Comparison of ENCODE assay signal across 1 cellular context in the genomic region with DNA sequence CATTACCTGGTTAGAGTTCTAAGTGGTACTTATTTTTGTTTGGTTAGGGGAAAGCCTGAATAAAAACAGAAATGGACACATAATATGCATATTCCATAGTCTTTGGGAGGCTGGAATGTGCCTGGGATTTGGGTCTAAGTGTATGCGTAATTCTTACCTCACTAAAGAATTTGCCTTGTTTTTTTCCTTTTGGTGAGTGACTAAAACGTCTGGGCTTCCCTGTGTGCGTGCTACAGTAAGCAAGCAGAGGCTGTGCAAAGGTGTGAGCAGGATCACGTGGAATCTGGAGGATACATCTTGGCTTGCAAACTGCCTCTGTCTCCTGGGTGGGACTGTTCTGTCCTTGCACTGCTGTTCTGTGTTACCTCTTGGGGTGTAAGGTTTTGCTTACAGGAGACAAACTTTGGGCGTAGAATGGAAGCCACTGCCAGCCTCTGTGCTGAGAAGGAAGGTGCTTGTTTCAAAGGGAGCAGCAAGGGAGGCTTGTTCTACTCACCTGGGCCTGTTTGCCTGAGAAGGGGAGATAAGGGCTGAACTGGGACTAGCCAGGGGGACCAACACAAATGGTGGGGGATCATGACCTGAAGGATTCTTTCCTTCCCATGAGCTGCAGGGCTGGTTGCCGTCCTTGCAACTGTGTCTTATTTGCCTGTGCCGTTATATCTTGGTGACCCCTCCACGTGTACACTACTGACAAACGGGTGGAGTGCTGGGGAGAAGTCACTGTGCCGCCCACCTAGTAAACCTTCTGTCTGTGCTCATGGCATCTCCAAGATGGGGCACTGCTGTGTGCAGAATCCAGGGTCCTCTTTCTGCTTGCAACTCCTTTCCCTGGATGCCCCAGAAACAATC.
TF ChIP-seq lines count a peak whose summit lies in the region.

No MANE protein-coding gene starts in this region.

TF ChIP-seq in K562, 482 proteins besides CTCF, POLR2A, EP300 and RAD21 (continued from another document and continues in another):
- TF ChIP-seq, protein P1, sequence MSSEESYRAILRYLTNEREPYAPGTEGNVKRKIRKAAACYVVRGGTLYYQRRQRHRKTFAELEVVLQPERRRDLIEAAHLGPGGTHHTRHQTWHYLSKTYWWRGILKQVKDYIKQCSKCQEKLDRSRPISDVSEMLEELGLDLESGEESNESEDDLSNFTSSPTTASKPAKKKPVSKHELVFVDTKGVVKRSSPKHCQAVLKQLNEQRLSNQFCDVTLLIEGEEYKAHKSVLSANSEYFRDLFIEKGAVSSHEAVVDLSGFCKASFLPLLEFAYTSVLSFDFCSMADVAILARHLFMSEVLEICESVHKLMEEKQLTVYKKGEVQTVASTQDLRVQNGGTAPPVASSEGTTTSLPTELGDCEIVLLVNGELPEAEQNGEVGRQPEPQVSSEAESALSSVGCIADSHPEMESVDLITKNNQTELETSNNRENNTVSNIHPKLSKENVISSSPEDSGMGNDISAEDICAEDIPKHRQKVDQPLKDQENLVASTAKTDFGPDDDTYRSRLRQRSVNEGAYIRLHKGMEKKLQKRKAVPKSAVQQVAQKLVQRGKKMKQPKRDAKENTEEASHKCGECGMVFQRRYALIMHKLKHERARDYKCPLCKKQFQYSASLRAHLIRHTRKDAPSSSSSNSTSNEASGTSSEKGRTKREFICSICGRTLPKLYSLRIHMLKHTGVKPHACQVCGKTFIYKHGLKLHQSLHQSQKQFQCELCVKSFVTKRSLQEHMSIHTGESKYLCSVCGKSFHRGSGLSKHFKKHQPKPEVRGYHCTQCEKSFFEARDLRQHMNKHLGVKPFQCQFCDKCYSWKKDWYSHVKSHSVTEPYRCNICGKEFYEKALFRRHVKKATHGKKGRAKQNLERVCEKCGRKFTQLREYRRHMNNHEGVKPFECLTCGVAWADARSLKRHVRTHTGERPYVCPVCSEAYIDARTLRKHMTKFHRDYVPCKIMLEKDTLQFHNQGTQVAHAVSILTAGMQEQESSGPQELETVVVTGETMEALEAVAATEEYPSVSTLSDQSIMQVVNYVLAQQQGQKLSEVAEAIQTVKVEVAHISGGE (CRISPR knock-in tag; IDR thresholded peaks at IDR 0.05), result peak in 1 of 3 experiments; percentile 28; a peak in 1 of 6 replicates
- TF ChIP-seq MBD2 (IDR thresholded peaks at IDR 0.05; ENCODE audit: borderline replicate concordance, low read depth) (peak; percentile 70), EWSR1 (IDR thresholded peaks at IDR 0.05; ENCODE audit: borderline replicate concordance, low read depth, partially characterized antibody) (no peak), RAD51 (IDR thresholded peaks at IDR 0.05; ENCODE audit: borderline replicate concordance, low read depth) (peak; percentile 5; the same call in 1 of the 2 replicates), RBFOX2 (IDR thresholded peaks at IDR 0.05; ENCODE audit: low read depth, low read length) (peak; percentile 78), SMAD4 (CRISPR knock-in tag; conservative IDR thresholded peaks at IDR 0.05) (no peak), ZNF24 (IDR thresholded peaks at IDR 0.05) (no peak), ADNP (tag; IDR thresholded peaks at IDR 0.05) (no peak), ZSCAN29 (IDR thresholded peaks at IDR 0.05) (no peak), MYNN (IDR thresholded peaks at IDR 0.05) (peak; percentile 30; the same call in 1 of the 2 replicates), MYNN (CRISPR knock-in tag; IDR thresholded peaks at IDR 0.05) (no peak), ZNF23 (CRISPR knock-in tag; IDR thresholded peaks at IDR 0.05) (no peak), FOXK1 (CRISPR knock-in tag; IDR thresholded peaks at IDR 0.05; ENCODE audit: borderline replicate concordance) (peak; percentile 45), SMARCA5 (IDR thresholded peaks at IDR 0.05) (no peak), TEAD4 (IDR thresholded peaks at IDR 0.05; ENCODE audit: low read length) (peak; percentile 46; the same call in 1 of the 2 replicates), TEAD4 (CRISPR knock-in tag; IDR thresholded peaks at IDR 0.05; ENCODE audit: borderline replicate concordance) (no peak), MTA2 (IDR thresholded peaks at IDR 0.05; ENCODE audit: low read depth) (peak; percentile 8; the same call in 1 of the 2 replicates), ZNF354B (CRISPR knock-in tag; IDR thresholded peaks at IDR 0.05) (peak; percentile 19), ZNF445 (CRISPR knock-in tag; IDR thresholded peaks at IDR 0.05; ENCODE audit: low read depth) (no peak), JUNB (CRISPR knock-in tag; conservative IDR thresholded peaks at IDR 0.05) (0 out of 2 replicates have a peak, but pooled peaks have one; percentile 1), ZNF324 (CRISPR knock-in tag; IDR thresholded peaks at IDR 0.05) (0 out of 2 replicates have a peak, but pooled peaks have one; percentile 42), MTF1 (CRISPR knock-in tag; IDR thresholded peaks at IDR 0.05; ENCODE audit: borderline replicate concordance) (no peak), RNF2 (IDR thresholded peaks at IDR 0.05) (no peak; the same call in 1 of the 2 replicates), POLR2AphosphoS2 (IDR thresholded peaks at IDR 0.05; ENCODE audit: low read length) (peak; percentile 50), MCM3 (IDR thresholded peaks at IDR 0.05) (no peak), ETV1 (tag; conservative IDR thresholded peaks at IDR 0.05; ENCODE audit: low read depth) (peak; percentile 13; the same call in 1 of the 2 replicates), ERF (CRISPR knock-in tag; IDR thresholded peaks at IDR 0.05) (peak; percentile 89), ZNF146 (CRISPR knock-in tag; IDR thresholded peaks at IDR 0.05; ENCODE audit: unreplicated experiment) (peak; percentile 25), CBFA2T3 (IDR thresholded peaks at IDR 0.05) (peak; percentile 60)
- TF ChIP-seq, protein P2, sequence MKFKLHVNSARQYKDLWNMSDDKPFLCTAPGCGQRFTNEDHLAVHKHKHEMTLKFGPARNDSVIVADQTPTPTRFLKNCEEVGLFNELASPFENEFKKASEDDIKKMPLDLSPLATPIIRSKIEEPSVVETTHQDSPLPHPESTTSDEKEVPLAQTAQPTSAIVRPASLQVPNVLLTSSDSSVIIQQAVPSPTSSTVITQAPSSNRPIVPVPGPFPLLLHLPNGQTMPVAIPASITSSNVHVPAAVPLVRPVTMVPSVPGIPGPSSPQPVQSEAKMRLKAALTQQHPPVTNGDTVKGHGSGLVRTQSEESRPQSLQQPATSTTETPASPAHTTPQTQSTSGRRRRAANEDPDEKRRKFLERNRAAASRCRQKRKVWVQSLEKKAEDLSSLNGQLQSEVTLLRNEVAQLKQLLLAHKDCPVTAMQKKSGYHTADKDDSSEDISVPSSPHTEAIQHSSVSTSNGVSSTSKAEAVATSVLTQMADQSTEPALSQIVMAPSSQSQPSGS (CRISPR knock-in tag; IDR thresholded peaks at IDR 0.05), result peak; percentile 56; the same call in 1 of the 2 replicates
- TF ChIP-seq, protein P3, sequence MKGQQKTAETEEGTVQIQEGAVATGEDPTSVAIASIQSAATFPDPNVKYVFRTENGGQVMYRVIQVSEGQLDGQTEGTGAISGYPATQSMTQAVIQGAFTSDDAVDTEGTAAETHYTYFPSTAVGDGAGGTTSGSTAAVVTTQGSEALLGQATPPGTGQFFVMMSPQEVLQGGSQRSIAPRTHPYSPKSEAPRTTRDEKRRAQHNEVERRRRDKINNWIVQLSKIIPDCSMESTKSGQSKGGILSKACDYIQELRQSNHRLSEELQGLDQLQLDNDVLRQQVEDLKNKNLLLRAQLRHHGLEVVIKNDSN (CRISPR knock-in tag; IDR thresholded peaks at IDR 0.05), result peak; percentile 61
- TF ChIP-seq, protein P4, sequence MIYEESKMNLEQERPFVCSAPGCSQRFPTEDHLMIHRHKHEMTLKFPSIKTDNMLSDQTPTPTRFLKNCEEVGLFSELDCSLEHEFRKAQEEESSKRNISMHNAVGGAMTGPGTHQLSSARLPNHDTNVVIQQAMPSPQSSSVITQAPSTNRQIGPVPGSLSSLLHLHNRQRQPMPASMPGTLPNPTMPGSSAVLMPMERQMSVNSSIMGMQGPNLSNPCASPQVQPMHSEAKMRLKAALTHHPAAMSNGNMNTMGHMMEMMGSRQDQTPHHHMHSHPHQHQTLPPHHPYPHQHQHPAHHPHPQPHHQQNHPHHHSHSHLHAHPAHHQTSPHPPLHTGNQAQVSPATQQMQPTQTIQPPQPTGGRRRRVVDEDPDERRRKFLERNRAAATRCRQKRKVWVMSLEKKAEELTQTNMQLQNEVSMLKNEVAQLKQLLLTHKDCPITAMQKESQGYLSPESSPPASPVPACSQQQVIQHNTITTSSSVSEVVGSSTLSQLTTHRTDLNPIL (CRISPR knock-in tag; IDR thresholded peaks at IDR 0.05), result peak; percentile 19; the same call in 1 of the 2 replicates
- TF ChIP-seq, protein P5, sequence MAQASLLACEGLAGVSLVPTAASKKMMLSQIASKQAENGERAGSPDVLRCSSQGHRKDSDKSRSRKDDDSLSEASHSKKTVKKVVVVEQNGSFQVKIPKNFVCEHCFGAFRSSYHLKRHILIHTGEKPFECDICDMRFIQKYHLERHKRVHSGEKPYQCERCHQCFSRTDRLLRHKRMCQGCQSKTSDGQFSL (CRISPR knock-in tag; IDR thresholded peaks at IDR 0.05), result peak; percentile 57; the same call in 1 of the 2 replicates
- TF ChIP-seq, protein P5 (tag; IDR thresholded peaks at IDR 0.05), result no peak
- TF ChIP-seq, protein P6, sequence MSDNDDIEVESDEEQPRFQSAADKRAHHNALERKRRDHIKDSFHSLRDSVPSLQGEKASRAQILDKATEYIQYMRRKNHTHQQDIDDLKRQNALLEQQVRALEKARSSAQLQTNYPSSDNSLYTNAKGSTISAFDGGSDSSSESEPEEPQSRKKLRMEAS (CRISPR knock-in tag; IDR thresholded peaks at IDR 0.05), result peak; percentile 72
- TF ChIP-seq, protein P7, sequence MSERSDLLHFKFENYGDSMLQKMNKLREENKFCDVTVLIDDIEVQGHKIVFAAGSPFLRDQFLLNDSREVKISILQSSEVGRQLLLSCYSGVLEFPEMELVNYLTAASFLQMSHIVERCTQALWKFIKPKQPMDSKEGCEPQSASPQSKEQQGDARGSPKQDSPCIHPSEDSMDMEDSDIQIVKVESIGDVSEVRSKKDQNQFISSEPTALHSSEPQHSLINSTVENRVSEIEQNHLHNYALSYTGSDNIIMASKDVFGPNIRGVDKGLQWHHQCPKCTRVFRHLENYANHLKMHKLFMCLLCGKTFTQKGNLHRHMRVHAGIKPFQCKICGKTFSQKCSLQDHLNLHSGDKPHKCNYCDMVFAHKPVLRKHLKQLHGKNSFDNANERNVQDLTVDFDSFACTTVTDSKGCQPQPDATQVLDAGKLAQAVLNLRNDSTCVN (CRISPR knock-in tag; IDR thresholded peaks at IDR 0.05), result peak; percentile 87
- TF ChIP-seq, protein P8, sequence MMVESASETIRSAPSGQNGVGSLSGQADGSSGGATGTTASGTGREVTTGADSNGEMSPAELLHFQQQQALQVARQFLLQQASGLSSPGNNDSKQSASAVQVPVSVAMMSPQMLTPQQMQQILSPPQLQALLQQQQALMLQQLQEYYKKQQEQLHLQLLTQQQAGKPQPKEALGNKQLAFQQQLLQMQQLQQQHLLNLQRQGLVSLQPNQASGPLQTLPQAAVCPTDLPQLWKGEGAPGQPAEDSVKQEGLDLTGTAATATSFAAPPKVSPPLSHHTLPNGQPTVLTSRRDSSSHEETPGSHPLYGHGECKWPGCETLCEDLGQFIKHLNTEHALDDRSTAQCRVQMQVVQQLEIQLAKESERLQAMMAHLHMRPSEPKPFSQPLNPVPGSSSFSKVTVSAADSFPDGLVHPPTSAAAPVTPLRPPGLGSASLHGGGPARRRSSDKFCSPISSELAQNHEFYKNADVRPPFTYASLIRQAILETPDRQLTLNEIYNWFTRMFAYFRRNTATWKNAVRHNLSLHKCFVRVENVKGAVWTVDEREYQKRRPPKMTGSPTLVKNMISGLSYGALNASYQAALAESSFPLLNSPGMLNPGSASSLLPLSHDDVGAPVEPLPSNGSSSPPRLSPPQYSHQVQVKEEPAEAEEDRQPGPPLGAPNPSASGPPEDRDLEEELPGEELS (CRISPR knock-in tag; IDR thresholded peaks at IDR 0.05; ENCODE audit: borderline replicate concordance), result peak; percentile 18
- TF ChIP-seq, protein P9, sequence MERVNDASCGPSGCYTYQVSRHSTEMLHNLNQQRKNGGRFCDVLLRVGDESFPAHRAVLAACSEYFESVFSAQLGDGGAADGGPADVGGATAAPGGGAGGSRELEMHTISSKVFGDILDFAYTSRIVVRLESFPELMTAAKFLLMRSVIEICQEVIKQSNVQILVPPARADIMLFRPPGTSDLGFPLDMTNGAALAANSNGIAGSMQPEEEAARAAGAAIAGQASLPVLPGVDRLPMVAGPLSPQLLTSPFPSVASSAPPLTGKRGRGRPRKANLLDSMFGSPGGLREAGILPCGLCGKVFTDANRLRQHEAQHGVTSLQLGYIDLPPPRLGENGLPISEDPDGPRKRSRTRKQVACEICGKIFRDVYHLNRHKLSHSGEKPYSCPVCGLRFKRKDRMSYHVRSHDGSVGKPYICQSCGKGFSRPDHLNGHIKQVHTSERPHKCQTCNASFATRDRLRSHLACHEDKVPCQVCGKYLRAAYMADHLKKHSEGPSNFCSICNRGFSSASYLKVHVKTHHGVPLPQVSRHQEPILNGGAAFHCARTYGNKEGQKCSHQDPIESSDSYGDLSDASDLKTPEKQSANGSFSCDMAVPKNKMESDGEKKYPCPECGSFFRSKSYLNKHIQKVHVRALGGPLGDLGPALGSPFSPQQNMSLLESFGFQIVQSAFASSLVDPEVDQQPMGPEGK (CRISPR knock-in tag; IDR thresholded peaks at IDR 0.05; ENCODE audit: borderline replicate concordance), result peak; percentile 72
- TF ChIP-seq, protein P10, sequence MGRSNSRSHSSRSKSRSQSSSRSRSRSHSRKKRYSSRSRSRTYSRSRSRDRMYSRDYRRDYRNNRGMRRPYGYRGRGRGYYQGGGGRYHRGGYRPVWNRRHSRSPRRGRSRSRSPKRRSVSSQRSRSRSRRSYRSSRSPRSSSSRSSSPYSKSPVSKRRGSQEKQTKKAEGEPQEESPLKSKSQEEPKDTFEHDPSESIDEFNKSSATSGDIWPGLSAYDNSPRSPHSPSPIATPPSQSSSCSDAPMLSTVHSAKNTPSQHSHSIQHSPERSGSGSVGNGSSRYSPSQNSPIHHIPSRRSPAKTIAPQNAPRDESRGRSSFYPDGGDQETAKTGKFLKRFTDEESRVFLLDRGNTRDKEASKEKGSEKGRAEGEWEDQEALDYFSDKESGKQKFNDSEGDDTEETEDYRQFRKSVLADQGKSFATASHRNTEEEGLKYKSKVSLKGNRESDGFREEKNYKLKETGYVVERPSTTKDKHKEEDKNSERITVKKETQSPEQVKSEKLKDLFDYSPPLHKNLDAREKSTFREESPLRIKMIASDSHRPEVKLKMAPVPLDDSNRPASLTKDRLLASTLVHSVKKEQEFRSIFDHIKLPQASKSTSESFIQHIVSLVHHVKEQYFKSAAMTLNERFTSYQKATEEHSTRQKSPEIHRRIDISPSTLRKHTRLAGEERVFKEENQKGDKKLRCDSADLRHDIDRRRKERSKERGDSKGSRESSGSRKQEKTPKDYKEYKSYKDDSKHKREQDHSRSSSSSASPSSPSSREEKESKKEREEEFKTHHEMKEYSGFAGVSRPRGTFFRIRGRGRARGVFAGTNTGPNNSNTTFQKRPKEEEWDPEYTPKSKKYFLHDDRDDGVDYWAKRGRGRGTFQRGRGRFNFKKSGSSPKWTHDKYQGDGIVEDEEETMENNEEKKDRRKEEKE (IDR thresholded peaks at IDR 0.05; ENCODE audit: borderline replicate concordance in 1 of 2, control insufficient read depth in 1 of 2, low read depth in 2 of 2, low read length in 1 of 2), result peak; percentile 60 to 87; a peak in 3 of 4 replicates
